1 cellular context compared by ENCODE assay signal in genomic region chr6:150142657-150143501, GRCh38.
TF ChIP-seq lines count a peak whose summit lies in the region.

TSS of gene PPP1R14C (plus strand) at chr6:150143044. CDS start at chr6:150143193, 149 bp downstream.

TF ChIP-seq in HEK293, 187 proteins besides CTCF, POLR2A, EP300 and RAD21 (continued from another document and continues in another):
- TF ChIP-seq ZBTB11 (tag by site-specific recombination; conservative IDR thresholded peaks at IDR 0.05; ENCODE audit: low read depth): peak; percentile 75
- no peak for TF ChIP-seq ZNF112 (tag by site-specific recombination; IDR thresholded peaks at IDR 0.05)
- TF ChIP-seq ZNF223 (tag by site-specific recombination; IDR thresholded peaks at IDR 0.05): peak; percentile 81; the same call in 1 of the 2 replicates
- no peak for TF ChIP-seq ZNF169 (tag by site-specific recombination; IDR thresholded peaks at IDR 0.05)
- TF ChIP-seq SALL2 (tag by site-specific recombination; IDR thresholded peaks at IDR 0.05; ENCODE audit: borderline replicate concordance): no peak
- TF ChIP-seq ZNF423 (tag by site-specific recombination; IDR thresholded peaks at IDR 0.05): peak; percentile 69; the same call in 1 of the 2 replicates
- TF ChIP-seq ZNF37A (tag by site-specific recombination; IDR thresholded peaks at IDR 0.05): no peak
- TF ChIP-seq TCF7L2 (IDR thresholded peaks at IDR 0.05; ENCODE audit: borderline replicate concordance, low read depth, low read length): peak; percentile 41; the same call in 1 of the 2 replicates
- peak; percentile 96 for TF ChIP-seq KLF8 (tag by site-specific recombination; IDR thresholded peaks at IDR 0.05)
- no peak for TF ChIP-seq ZNF19 (tag by site-specific recombination; IDR thresholded peaks at IDR 0.05; ENCODE audit: low read depth)
- no peak for TF ChIP-seq ZFP3 (tag by site-specific recombination; IDR thresholded peaks at IDR 0.05; ENCODE audit: low read depth)
- no peak for TF ChIP-seq ZNF558 (tag by site-specific recombination; IDR thresholded peaks at IDR 0.05)
- TF ChIP-seq ZNF623 (tag by site-specific recombination; IDR thresholded peaks at IDR 0.05): no peak
- TF ChIP-seq ZNF76 (tag by site-specific recombination; IDR thresholded peaks at IDR 0.05; ENCODE audit: borderline replicate concordance, low read depth): peak; percentile 66; the same call in 1 of the 2 replicates
- TF ChIP-seq PRDM6 (tag by site-specific recombination; IDR thresholded peaks at IDR 0.05): no peak
- 0 out of 2 replicates have a peak, but pooled peaks have one; percentile 38 for TF ChIP-seq ZBTB10 (tag by site-specific recombination; IDR thresholded peaks at IDR 0.05)
- TF ChIP-seq ZNF404 (tag by site-specific recombination; IDR thresholded peaks at IDR 0.05): no peak
- TF ChIP-seq OSR2 (tag by site-specific recombination; IDR thresholded peaks at IDR 0.05): no peak; the same call in 1 of the 2 replicates
- TF ChIP-seq KLF1 (tag by site-specific recombination; IDR thresholded peaks at IDR 0.05): peak; percentile 92
- TF ChIP-seq ELK4 (IDR thresholded peaks at IDR 0.05; ENCODE audit: borderline replicate concordance, low read depth, low read length): no peak
- no peak for TF ChIP-seq ZNF555 (tag by site-specific recombination; conservative IDR thresholded peaks at IDR 0.05)
- TF ChIP-seq ZNF157 (tag by site-specific recombination; IDR thresholded peaks at IDR 0.05): no peak
- no peak for TF ChIP-seq ZNF354C (tag by site-specific recombination; IDR thresholded peaks at IDR 0.05; ENCODE audit: borderline replicate concordance, low read depth)
- no peak for TF ChIP-seq ZNF677 (tag by site-specific recombination; IDR thresholded peaks at IDR 0.05)
- no peak for TF ChIP-seq ZNF704 (tag by site-specific recombination; IDR thresholded peaks at IDR 0.05)
- peak; percentile 79; the same call in 1 of the 2 replicates for TF ChIP-seq KLF17 (tag by site-specific recombination; IDR thresholded peaks at IDR 0.05)
- TF ChIP-seq ZNF768 (tag by site-specific recombination; IDR thresholded peaks at IDR 0.05): no peak; the same call in 1 of the 2 replicates
- no peak for TF ChIP-seq PRDM1 (tag by site-specific recombination; IDR thresholded peaks at IDR 0.05)
- no peak for TF ChIP-seq ZNF48 (tag by site-specific recombination; IDR thresholded peaks at IDR 0.05)
- TF ChIP-seq ZNF350 (tag by site-specific recombination; IDR thresholded peaks at IDR 0.05): no peak
- 0 out of 2 replicates have a peak, but pooled peaks have one; percentile 57 for TF ChIP-seq MZF1 (tag by site-specific recombination; IDR thresholded peaks at IDR 0.05; ENCODE audit: borderline replicate concordance)
- TF ChIP-seq ZNF610 (tag by site-specific recombination; IDR thresholded peaks at IDR 0.05; ENCODE audit: borderline replicate concordance): peak; percentile 41; the same call in 1 of the 2 replicates
- TF ChIP-seq ZNF121 (tag by site-specific recombination; IDR thresholded peaks at IDR 0.05): no peak
- TF ChIP-seq ZNF660 (tag by site-specific recombination; IDR thresholded peaks at IDR 0.05): no peak; the same call in 1 of the 2 replicates
- no peak for TF ChIP-seq ZBTB1 (tag by site-specific recombination; IDR thresholded peaks at IDR 0.05)
- peak; percentile 9; the same call in 1 of the 2 replicates for TF ChIP-seq ZNF596 (tag by site-specific recombination; IDR thresholded peaks at IDR 0.05)
- TF ChIP-seq ZNF645 (tag by site-specific recombination; IDR thresholded peaks at IDR 0.05): peak; percentile 38; the same call in 1 of the 2 replicates
- no peak for TF ChIP-seq ZNF280D (tag by site-specific recombination; IDR thresholded peaks at IDR 0.05)
- TF ChIP-seq ZNF274 (IDR thresholded peaks at IDR 0.05; ENCODE audit: low read length): no peak
- no peak for TF ChIP-seq ZNF274 (tag by site-specific recombination; IDR thresholded peaks at IDR 0.05; ENCODE audit: borderline replicate concordance)
- TF ChIP-seq ZNF10 (tag by site-specific recombination; IDR thresholded peaks at IDR 0.05): no peak
- TF ChIP-seq ZNF292 (tag by site-specific recombination; IDR thresholded peaks at IDR 0.05; ENCODE audit: borderline replicate concordance, low read depth): no peak
- peak; percentile 87; the same call in 1 of the 2 replicates for TF ChIP-seq ZSCAN5A (tag by site-specific recombination; IDR thresholded peaks at IDR 0.05)
- TF ChIP-seq ZNF621 (tag by site-specific recombination; IDR thresholded peaks at IDR 0.05): no peak
- no peak for TF ChIP-seq ZNF266 (tag by site-specific recombination; IDR thresholded peaks at IDR 0.05; ENCODE audit: low read depth)
- no peak for TF ChIP-seq ZNF175 (tag by site-specific recombination; IDR thresholded peaks at IDR 0.05)
- no peak for TF ChIP-seq ZNF211 (tag by site-specific recombination; IDR thresholded peaks at IDR 0.05; ENCODE audit: low read depth)
